9 cellular contexts compared by ENCODE assay signal in genomic region chr2:174024524-174025270, GRCh38. TPM values are rescaled to one million over a fixed set of nuclear protein-coding genes. Genes with fewer than 3 reads are reported as not detected.
A peak's percentile ranks its signal among the peaks of the same experiment; 100 is the strongest.
DNase-seq lines count a peak whose midpoint lies in the region; ATAC-seq and TF ChIP-seq lines count a peak whose summit lies in the region.
"Had no signal": no experiment of that assay in that cellular context is flagged by ENCODE, and none has a peak within 500 bp of the region (broad histone marks: within the 10 kb centered on the region; RNA-seq: fewer than 3 reads in every experiment).

No MANE protein-coding gene starts in this region.

- ATAC-seq in heart left ventricle = peak; percentile 40 to 60 (median 52)

- TF ChIP-seq POLR2A in heart left ventricle (IDR thresholded peaks at IDR 0.05) = no peak

- WGBS in heart left ventricle, 4 donors = 29 to 38% (median 33%) methylated on average over 14 of the region's 14 CpGs

- H3K27me3 ChIP-seq in heart left ventricle = no peaks in the 10 kb centered on the region

- H3K27ac ChIP-seq in heart left ventricle = peak overlapping the region; percentile 60 to 93 (median 86)

- H3K36me3 ChIP-seq in heart left ventricle = no peaks in the 10 kb centered on the region

- intact Hi-C loops in heart left ventricle (cut with DNase I) = loop anchor here in 3 of 10 donors (2.0 to 5.0 kb wide), 2 partner anchors 32 to 34 kb away; no protein-coding TSS in a partner anchor

- H3K4me3 ChIP-seq in heart left ventricle (peak overlapping the region in 5 of 12 donors; percentile 11 to 35 (median 20)), retinal pigment epithelial cell (ENCODE audit: low read length) (no peak overlapping the region)

- peak; percentile 60 for DNase-seq in EL
- DNase-seq in SKM-1 treated with dmso at 0.1 percent for 144 hours (lab: John Stamatoyannopoulos, UW; ENCODE audit: unreplicated experiment) = peak; percentile 67
- peak; percentile 85 to 94 (median 85) for DNase-seq in heart left ventricle
- DNase-seq in retinal pigment epithelial cell (ENCODE audit: low read depth) = peak; percentile 86
- DNase-seq in activated naive CD4-positive, alpha-beta T cell (lab: John Stamatoyannopoulos, UW) = no peak
- DNase-seq in putamen (ENCODE audit: low spot score) = no peak
- no peak for DNase-seq in T-helper 1 cell
- no peak for DNase-seq in stimulated activated CD8-positive, alpha-beta memory T cell treated with anti-CD3 and anti-CD28 coated beads, Interleukin-4, amount 100 ng/mL, for 48 hours
- DNase-seq: NCI-H1436 had no signal

- H3K4me1 ChIP-seq in heart left ventricle = peaks cover 5 to 75% (median 45%) of the 10 kb centered on the region in 12 donors

- no peak for TF ChIP-seq CTCF in heart left ventricle (IDR thresholded peaks at IDR 0.05)
- no peak for TF ChIP-seq CTCF in retinal pigment epithelial cell (conservative IDR thresholded peaks at IDR 0.05; ENCODE audit: low read depth, low read length)

- no peaks in the 10 kb centered on the region for H3K9me3 ChIP-seq in heart left ventricle

RNA-seq across cellular contexts. Expression of gene SP3, which starts 59.5 kb away (rescaled TPM):
- 10 to 100 TPM; 32.2 to 61.5 (median 42.0) TPM for total RNA-seq in heart left ventricle
- polyA plus RNA-seq in heart left ventricle = 10 to 100 TPM in 1 of 2 donors, 1 to 10 TPM in 1; 6.9 to 20.2 TPM

Comparison
In these comparisons a context has a peak if more than half of its experiments do, and no peak if none do; other contexts are left out.
1. DNase-seq: peak in EL (single experiment), SKM-1 treated with dmso at 0.1 percent for 144 hours (single experiment), heart left ventricle (5 of 5) and retinal pigment epithelial cell (single experiment); none in activated naive CD4-positive, alpha-beta T cell (0 of 4), putamen (single experiment), T-helper 1 cell (0 of 5) and stimulated activated CD8-positive, alpha-beta memory T cell treated with anti-CD3 and anti-CD28 coated beads, Interleukin-4, amount 100 ng/mL, for 48 hours (single experiment).